ENCODE assay signal across 8 cellular contexts in the genomic region with DNA sequence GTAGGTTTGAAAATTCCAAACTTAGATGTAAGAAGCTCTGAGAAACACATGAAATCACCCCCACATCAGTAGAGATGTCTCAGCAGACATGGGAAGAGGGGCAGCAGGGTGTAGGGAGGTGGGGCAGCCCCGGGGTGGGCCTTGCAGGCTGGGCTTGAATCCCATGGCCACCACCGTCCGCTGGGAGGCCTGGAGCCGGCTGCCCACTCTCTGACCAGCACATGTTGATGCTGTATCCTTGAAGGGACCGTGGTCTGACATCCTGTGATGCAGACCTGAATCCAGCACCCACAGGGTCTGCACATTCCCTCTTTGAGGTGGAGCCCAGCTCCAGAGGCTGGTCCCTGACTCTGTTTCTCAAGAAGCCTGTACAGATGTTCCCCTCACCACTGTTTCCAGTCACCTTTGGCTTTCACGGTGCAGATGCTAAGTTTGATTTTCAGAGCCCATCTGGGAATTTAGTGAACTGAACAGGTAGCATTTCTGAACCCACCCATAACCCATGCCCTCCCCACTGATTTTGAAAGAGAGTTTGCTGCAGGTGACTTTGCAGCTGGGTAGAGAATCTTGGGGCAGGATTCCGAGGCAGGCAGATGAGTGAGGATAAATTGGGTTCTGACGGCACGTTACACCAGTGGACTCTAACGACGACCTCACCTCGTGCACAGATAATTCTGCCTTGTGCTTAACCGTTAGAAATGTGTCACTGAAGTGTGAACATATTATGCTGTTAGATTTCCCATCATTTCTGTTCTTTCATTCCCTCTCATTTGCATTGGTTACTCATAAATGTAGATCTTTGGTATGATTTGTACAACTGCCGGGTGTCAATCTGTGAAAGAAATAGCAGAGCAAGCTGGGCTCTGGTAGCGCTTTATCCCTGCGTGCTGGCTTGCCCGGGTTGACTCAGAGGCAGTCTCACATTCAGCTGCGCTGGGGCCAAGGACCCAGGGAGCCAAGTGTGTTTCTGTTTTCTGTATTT. TPM values are rescaled to one million over a fixed set of nuclear protein-coding genes. Genes with fewer than 3 reads are reported as not detected.
A peak's percentile ranks its signal among the peaks of the same experiment; 100 is the strongest.
DNase-seq lines count a peak whose midpoint lies in the region; ATAC-seq, FAIRE-seq and TF ChIP-seq lines count a peak whose summit lies in the region.

No MANE protein-coding gene starts in this region.

- no peak for TF ChIP-seq CTCF in activated B cell treated with CpG ODN at 0.5 μM for 24 hours (IDR thresholded peaks at IDR 0.05)
- no peak for TF ChIP-seq CTCF in endothelial cell (IDR thresholded peaks at IDR 0.05; ENCODE audit: unreplicated experiment)

- intact Hi-C loops in activated B cell treated with CpG ODN at 0.5 μM for 24 hours (cut with micrococcal nuclease) = loop anchor here (1.0 to 5.0 kb wide), 6 partner anchors 8 to 143 kb away; no protein-coding TSS in a partner anchor

- peaks cover 83% of the 10 kb centered on the region for H3K36me3 Mint-ChIP-seq in activated B cell treated with CpG ODN at 0.5 μM for 24 hours (ENCODE audit: low read depth)
- H3K36me3 Mint-ChIP-seq in endothelial cell (ENCODE audit: low read depth, unreplicated experiment) = no peaks in the 10 kb centered on the region

- peak; percentile 85 for ATAC-seq in HG02852 (IDR thresholded peaks at IDR 0.05; ENCODE audit: unreplicated experiment)
- ATAC-seq in activated B cell treated with CpG ODN at 0.5 μM for 24 hours (ENCODE audit: low read depth) = peak; percentile 76

- no peaks in the 10 kb centered on the region for H3K27me3 Mint-ChIP-seq in activated B cell treated with CpG ODN at 0.5 μM for 24 hours
- peaks cover 2% of the 10 kb centered on the region for H3K27me3 Mint-ChIP-seq in endothelial cell (ENCODE audit: unreplicated experiment)

- FAIRE-seq in GM18507 (lab: Jason Lieb, UNC) (peak; percentile 99), HTR-8/SVneo (lab: Jason Lieb, UNC) (no peak)

- H3K4me3 Mint-ChIP-seq in activated B cell treated with CpG ODN at 0.5 μM for 24 hours (peak overlapping the region; percentile 42), endothelial cell (ENCODE audit: unreplicated experiment) (no peak overlapping the region)

- POLR2A ChIA-PET in activated B cell treated with CpG ODN at 0.5 μM for 24 hours (lab: Charles Lee) = interaction anchor here (0.6 to 10.1 kb wide), 26 partner anchors 8 to 199 kb away, joined by 3 to 182 read pairs (median 4); partner anchors contain the start of gene IKZF1

- peaks cover 95% of the 10 kb centered on the region for H3K4me1 Mint-ChIP-seq in activated B cell treated with CpG ODN at 0.5 μM for 24 hours
- H3K4me1 Mint-ChIP-seq in endothelial cell (ENCODE audit: unreplicated experiment) = peaks cover 13% of the 10 kb centered on the region

- DNase-seq in GM18507 (ENCODE audit: extremely low spot score, insufficient read length, low read depth) = peak; percentile 32
- no peak for DNase-seq in activated B cell treated with CpG ODN at 0.5 μM for 24 hours
- DNase-seq in erythroblast (lab: John Stamatoyannopoulos, UW) = peak; percentile 61 to 72
- DNase-seq in NCI-H226 = no peak
- DNase-seq in HTR-8/SVneo (ENCODE audit: insufficient read length, low spot score) = no peak
- DNase-seq in COR-L47 (lab: John Stamatoyannopoulos, UW) = no peak
- no peak for DNase-seq in endothelial cell (ENCODE audit: low spot score)

- peak overlapping the region; percentile 88 for H3K27ac Mint-ChIP-seq in activated B cell treated with CpG ODN at 0.5 μM for 24 hours
- H3K27ac Mint-ChIP-seq in endothelial cell (ENCODE audit: unreplicated experiment) = no peak overlapping the region

- H3K9me3 Mint-ChIP-seq in activated B cell treated with CpG ODN at 0.5 μM for 24 hours = no peaks in the 10 kb centered on the region
- peaks cover 3% of the 10 kb centered on the region for H3K9me3 Mint-ChIP-seq in endothelial cell (ENCODE audit: unreplicated experiment)

- TF ChIP-seq POLR2A in erythroblast (IDR thresholded peaks at IDR 0.05; ENCODE audit: low read length) = peak; percentile 30

- CTCF ChIA-PET in activated B cell treated with CpG ODN at 0.5 μM for 24 hours (lab: Charles Lee) = interaction anchor here (0.7 to 3.2 kb wide), 7 partner anchors 9 to 144 kb away, joined by 3 to 19 read pairs (median 3); no protein-coding TSS in a partner anchor

RNA-seq across cellular contexts. Expression of gene IKZF1, which starts 45.7 kb away (rescaled TPM):
- total RNA-seq in activated B cell treated with CpG ODN at 0.5 μM for 24 hours (301 and 325 TPM in 2 replicates), endothelial cell (ENCODE audit: unreplicated experiment) (3.1 TPM)

Comparison
In these comparisons a context has a peak if more than half of its experiments do, and no peak if none do; other contexts are left out.
1. DNase-seq: peak in GM18507 (single experiment) and erythroblast (2 of 2); none in activated B cell treated with CpG ODN at 0.5 μM for 24 hours (single experiment), NCI-H226 (single experiment), HTR-8/SVneo (single experiment), COR-L47 (single experiment) and endothelial cell (single experiment).
2. RNA of gene IKZF1, which starts 45.7 kb away (total RNA-seq): 301 to 325 TPM in activated B cell treated with CpG ODN at 0.5 μM for 24 hours; 3.1 TPM in endothelial cell (single experiment); every median in the first group is over 10 times any median in the second.